Comparison of ENCODE assay signal across 8 cellular contexts in genomic region chr1:200510228-200510623, GRCh38.
DNase-seq lines count a peak whose midpoint lies in the region; ATAC-seq, FAIRE-seq and TF ChIP-seq lines count a peak whose summit lies in the region.

No MANE protein-coding gene starts in this region.

- H3K27me3 ChIP-seq in thyroid gland = no peaks in the 10 kb centered on the region

- ATAC-seq in GM21529 (IDR thresholded peaks at IDR 0.05; ENCODE audit: unreplicated experiment) = peak; percentile 95

- no peaks in the 10 kb centered on the region for H3K4me1 ChIP-seq in thyroid gland

- intact Hi-C loops in thyroid gland (cut with DNase I) = no loop called here

- H3K4me3 ChIP-seq in fibroblast of the aortic adventitia (ENCODE audit: low read depth, low read length) (no peak overlapping the region), thyroid gland (replicated peaks in 1 of 3) (no peak overlapping the region)

- H3K36me3 ChIP-seq in thyroid gland = no peaks in the 10 kb centered on the region

- H3K9me3 ChIP-seq in thyroid gland = no peaks in the 10 kb centered on the region

- 29% methylated on average over 4 of the region's 4 CpGs for WGBS in thyroid gland, 2 donors

- DNase-seq in DMS53 (lab: John Stamatoyannopoulos, UW) (peak; percentile 93), Kasumi-1 (lab: John Stamatoyannopoulos, UW) (peak; percentile 71 to 72), RCC 7860 (ENCODE audit: low spot score) (peak; percentile 63), activated T-helper 1 cell treated with Interleukin-2 at 50 U/mL for 16 hours (ENCODE audit: low read depth) (peak; percentile 26), fibroblast of the aortic adventitia (ENCODE audit: low read depth) (peak; percentile 94), nucleus accumbens (lab: John Stamatoyannopoulos, UW) (peak in 45 of 56 donors; percentile 1 to 84 (median 38)), thyroid gland (peak; percentile 70 to 78)

- H3K27ac ChIP-seq in thyroid gland = no peak overlapping the region

- FAIRE-seq in RCC 7860 (lab: Jason Lieb, UNC) = peak; percentile 89

- peak; percentile 86 for TF ChIP-seq CTCF in fibroblast of the aortic adventitia (IDR thresholded peaks at IDR 0.05; ENCODE audit: insufficient read depth, low read length)
- TF ChIP-seq CTCF in thyroid gland (IDR thresholded peaks at IDR 0.05) = peak; percentile 72 to 98 (median 82)

- no peak for TF ChIP-seq POLR2A in thyroid gland (IDR thresholded peaks at IDR 0.05)

Comparison
In these comparisons a context has a peak if more than half of its experiments do, and no peak if none do; other contexts are left out.
1. DNase-seq: peak in every context shown above with its lines; median percentile 94 in fibroblast of the aortic adventitia; 93 in DMS53; 74 in thyroid gland; 72 in Kasumi-1; 63 in RCC 7860; 38 in nucleus accumbens; 26 in activated T-helper 1 cell treated with Interleukin-2 at 50 U/mL for 16 hours.